Comparison of ENCODE assay signal across 11 cellular contexts in the genomic region with DNA sequence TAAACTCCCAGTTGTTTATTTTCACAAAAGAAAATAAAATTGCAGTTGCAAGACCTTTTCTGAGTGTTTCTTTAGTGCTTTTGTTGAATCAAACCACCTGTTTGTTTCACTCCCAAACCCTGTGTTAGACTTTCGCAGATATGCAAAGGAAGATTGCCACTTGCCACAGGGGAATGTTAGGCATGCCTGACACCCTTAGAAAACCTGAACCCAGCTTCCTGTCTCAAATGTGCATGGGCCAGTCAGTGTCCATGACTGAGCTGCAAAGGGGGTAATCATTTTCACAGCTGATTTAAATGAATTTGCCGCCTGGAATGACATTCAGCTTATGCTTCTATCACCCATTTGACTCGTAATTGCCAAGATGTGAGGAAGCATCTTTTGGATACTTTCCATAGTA. TPM values are rescaled to one million over a fixed set of nuclear protein-coding genes. Genes with fewer than 3 reads are reported as not detected.
DNase-seq lines count a peak whose midpoint lies in the region; ATAC-seq and TF ChIP-seq lines count a peak whose summit lies in the region.
"Had no signal": no experiment of that assay in that cellular context is flagged by ENCODE, and none has a peak within 500 bp of the region (broad histone marks: within the 10 kb centered on the region; RNA-seq: fewer than 3 reads in every experiment).

No MANE protein-coding gene starts in this region.

- no peaks in the 10 kb centered on the region for H3K9me2 ChIP-seq in DOHH2 (replicated peaks; ENCODE audit: control insufficient read depth, low read length)

- H3K36me3 ChIP-seq in DOHH2 (ENCODE audit: control insufficient read depth, low read length) (peaks cover 6% of the 10 kb centered on the region; the same call in 1 of the 2 replicates), muscle layer of duodenum (ENCODE audit: control insufficient read depth in 1 of 2, insufficient read depth in 2 of 2, low read length in 2 of 2) (peaks cover 19 to 29% of the 10 kb centered on the region in 2 donors), heart right ventricle (peaks cover 0 to 69% (median 9%) of the 10 kb centered on the region in 9 donors)

- intact Hi-C loops in heart right ventricle (cut with DNase I): no loop called here

- peak overlapping the region; percentile 39; the same call in 1 of the 2 replicates for H3K4me2 ChIP-seq in DOHH2 (ENCODE audit: low read length)

- DNase-seq in LHCN-M2 (ENCODE audit: low read depth): peak; percentile 84
- no peak for DNase-seq in NCI-H187 (lab: John Stamatoyannopoulos, UW)
- DNase-seq in dedifferentiated amniotic fluid mesenchymal stem cell (ENCODE audit: extremely low spot score): no peak
- DNase-seq in heart right ventricle: no peak
- no peak for DNase-seq in NCI-H524 (lab: John Stamatoyannopoulos, UW)
- DNase-seq: DND-41; stimulated activated naive CD4-positive, alpha-beta T cell treated with Interleukin-2 at 50 U/mL for 16 hours had no signal

- H3K9me3 ChIP-seq in DOHH2 (ENCODE audit: control insufficient read depth, insufficient read depth, low read length) (no peaks in the 10 kb centered on the region), muscle layer of duodenum (ENCODE audit: control insufficient read depth in 1 of 2, low read length in 2 of 2) (no peaks in the 10 kb centered on the region), heart right ventricle (no peaks in the 10 kb centered on the region)

- H3K27me3 ChIP-seq in DOHH2 (ENCODE audit: control insufficient read depth, low read length) (peaks cover 34% of the 10 kb centered on the region), muscle layer of duodenum (ENCODE audit: low read depth, low read length) (no peaks in the 10 kb centered on the region), heart right ventricle (no peaks in the 10 kb centered on the region)

- ATAC-seq in GM21390 (IDR thresholded peaks at IDR 0.05; ENCODE audit: unreplicated experiment) (peak; percentile 55), heart right ventricle (no peak)

- no peak for TF ChIP-seq CTCF in DOHH2 (IDR thresholded peaks at IDR 0.05; ENCODE audit: low read depth, low read length, poor library complexity, severe bottlenecking)
- TF ChIP-seq CTCF in heart right ventricle (IDR thresholded peaks at IDR 0.05): no peak

- H3F3A ChIP-seq in DOHH2 (ENCODE audit: control insufficient read depth, insufficient read depth): no peaks in the 10 kb centered on the region

- H3K4me1 ChIP-seq in DOHH2 (ENCODE audit: control insufficient read depth, low read length) (peaks cover 24% of the 10 kb centered on the region), muscle layer of duodenum (ENCODE audit: control insufficient read depth in 1 of 2, insufficient read depth in 2 of 2, low read length in 2 of 2) (peaks cover 5 to 14% of the 10 kb centered on the region in 2 donors), heart right ventricle (peaks cover 4 to 42% (median 25%) of the 10 kb centered on the region in 9 donors)

- H3K27ac ChIP-seq in DOHH2 (ENCODE audit: low read depth, low read length) (no peak overlapping the region), muscle layer of duodenum (ENCODE audit: low read length) (peak overlapping the region; percentile 14), heart right ventricle (peak overlapping the region in 2 of 10 donors; percentile 37 to 42)

- H4K20me1 ChIP-seq in DOHH2 (ENCODE audit: control insufficient read depth, insufficient read depth, low read depth, low read length): peaks cover 5% of the 10 kb centered on the region; the same call in 1 of the 2 replicates

- H3K4me3 ChIP-seq in DOHH2 (ENCODE audit: low read length) (no peak overlapping the region), muscle layer of duodenum (ENCODE audit: low read depth in 1 of 2, low read length in 2 of 2) (no peak overlapping the region), heart right ventricle (no peak overlapping the region)
- H3K4me3 ChIP-seq: skin epidermis had no signal

- WGBS in heart right ventricle, 2 donors: 81 to 85% methylated on average over 3 of the region's 3 CpGs

- no peaks in the 10 kb centered on the region for H3K79me2 ChIP-seq in DOHH2 (ENCODE audit: control insufficient read depth, low read length)

RNA-seq across cellular contexts. Expression of gene TGOLN2, which starts 17.5 kb away (rescaled TPM):
- total RNA-seq in LHCN-M2 (2014; rRNA removed) (114 and 115 TPM in 2 replicates), heart right ventricle (10 to 100 TPM; 66.2 to 99.9 (median 78.4) TPM)
- 56.3 TPM for polyA plus RNA-seq in LHCN-M2 (2012)
- 10 to 100 TPM; 12.1 to 23.0 TPM for polyA plus RNA-seq in heart right ventricle

RNA-seq across cellular contexts. Expression of gene RETSAT, which starts 44.0 kb away (rescaled TPM):
- 52.3 and 61.3 TPM in 2 replicates for total RNA-seq in LHCN-M2 (2014; rRNA removed)
- 29.1 TPM for polyA plus RNA-seq in LHCN-M2 (2012)
- total RNA-seq in heart right ventricle: 10 to 100 TPM; 27.9 to 87.4 (median 35.6) TPM
- polyA plus RNA-seq in heart right ventricle: 10 to 100 TPM; 20.3 to 52.4 TPM

RNA-seq across cellular contexts. Expression of gene ELMOD3, which starts 44.2 kb away (rescaled TPM):
- total RNA-seq in LHCN-M2 (2014; rRNA removed) (20.4 and 22.6 TPM in 2 replicates), heart right ventricle (10 to 100 TPM in 1 of 10 donors, 1 to 10 TPM in 9; 7.3 to 12.5 (median 8.8) TPM)
- 11.2 TPM for polyA plus RNA-seq in LHCN-M2 (2012)
- 10 to 100 TPM; 11.4 to 23.8 TPM for polyA plus RNA-seq in heart right ventricle
